In the genomic region with DNA sequence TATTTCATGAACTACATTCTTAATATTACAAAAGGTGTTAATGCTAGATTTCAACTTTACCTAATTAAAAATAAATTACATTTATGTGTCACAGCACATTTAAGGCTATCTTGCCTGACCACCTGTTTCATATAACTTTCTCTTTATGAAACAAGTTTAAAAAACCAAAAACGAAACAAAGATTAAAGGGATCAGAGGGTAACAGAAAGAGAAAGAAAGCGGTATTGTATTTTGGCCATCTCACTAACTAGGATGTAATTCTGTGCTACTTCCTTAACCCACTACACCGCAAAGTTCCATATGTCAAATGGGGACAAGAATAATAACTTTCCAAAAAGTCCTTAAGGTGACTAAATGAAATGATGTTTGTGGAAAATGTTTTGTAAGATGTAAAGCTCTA, we compare ENCODE assay signal across 27 cellular contexts. TPM values are rescaled to one million over a fixed set of nuclear protein-coding genes. Genes with fewer than 3 reads are reported as not detected.
A peak's percentile ranks its signal among the peaks of the same experiment; 100 is the strongest.
DNase-seq lines count a peak whose midpoint lies in the region; ATAC-seq and TF ChIP-seq lines count a peak whose summit lies in the region.
"Had no signal": no experiment of that assay in that cellular context is flagged by ENCODE, and none has a peak within 500 bp of the region (broad histone marks: within the 10 kb centered on the region; RNA-seq: fewer than 3 reads in every experiment).

No MANE protein-coding gene starts in this region.

- no peaks in the 10 kb centered on the region for H3K36me3 Mint-ChIP-seq in GM23338 (ENCODE audit: low read depth)
- H3K36me3 Mint-ChIP-seq: naive B cell had no signal

- no peak overlapping the region for H3K27ac Mint-ChIP-seq in GM23338
- H3K27ac Mint-ChIP-seq: naive B cell had no signal

- no peak for TF ChIP-seq POLR2A in GM18505 (IDR thresholded peaks at IDR 0.05; ENCODE audit: borderline replicate concordance, extremely low read depth, insufficient read depth, insufficient read length)

- no peak for DNase-seq in NCI-H510A (lab: John Stamatoyannopoulos, UW)
- DNase-seq in BE2C, result no peak
- DNase-seq in GM23338 (ENCODE audit: low spot score), result no peak
- DNase-seq in Right ventricle myocardium superior, result no peak
- DNase-seq: activated effector memory CD4-positive, alpha-beta T cell treated with anti-CD3 and anti-CD28 coated beads, Interleukin-2, amount 50 U/mL, for 16 hours; DMS79; left colon; mesenchymal stem cell; naive B cell; NCI-H1930; NCI-H345; occipital lobe; stimulated activated CD4-positive, alpha-beta T cell treated with anti-CD3 and anti-CD28 coated beads, Interleukin-4, amount 100 ng/mL, for 4 hours; stomach; transverse colon had no signal

- H3K36me3 ChIP-seq in BE2C (no peaks in the 10 kb centered on the region), GM23338 (ENCODE audit: insufficient read depth) (no peaks in the 10 kb centered on the region)
- H3K36me3 ChIP-seq: breast epithelium, right atrium auricular region, stomach, transverse colon had no signal

- no peak overlapping the region for H3K4me2 ChIP-seq in GM23338

- H3K27me3 ChIP-seq in BE2C (no peaks in the 10 kb centered on the region), GM23338 (ENCODE audit: insufficient read depth) (peaks cover 4% of the 10 kb centered on the region)
- H3K27me3 ChIP-seq: breast epithelium, right atrium auricular region, stomach, transverse colon had no signal

- no peaks in the 10 kb centered on the region for H4K20me1 ChIP-seq in GM23338 (replicated peaks; ENCODE audit: insufficient read depth)

- H3K4me1 Mint-ChIP-seq in GM23338, result no peaks in the 10 kb centered on the region

- no peaks in the 10 kb centered on the region for H3K9me3 Mint-ChIP-seq in GM23338

- intact Hi-C loops in Right ventricle myocardium superior (cut with DNase I), result no loop called here

- no peak overlapping the region for H2AFZ ChIP-seq in GM23338

- H3K79me2 ChIP-seq in GM23338 (replicated peaks; ENCODE audit: insufficient read depth), result no peaks in the 10 kb centered on the region

- no peaks in the 10 kb centered on the region for H3F3A ChIP-seq in GM23338 (replicated peaks; ENCODE audit: low read depth)

- TF ChIP-seq CTCF in BE2C (IDR thresholded peaks at IDR 0.05; ENCODE audit: low read depth, low read length) (no peak), GM23338 (conservative IDR thresholded peaks at IDR 0.05; ENCODE audit: low read depth in 2 of 2) (no peak)

- H3K4me1 ChIP-seq in BE2C (no peaks in the 10 kb centered on the region; the same call in 1 of the 2 replicates), GM23338 (ENCODE audit: insufficient read depth) (no peaks in the 10 kb centered on the region)
- H3K4me1 ChIP-seq: breast epithelium had no signal

- H3K9me3 ChIP-seq in BE2C, result no peaks in the 10 kb centered on the region
- H3K9me3 ChIP-seq: breast epithelium, right atrium auricular region, stomach, transverse colon had no signal

- peaks cover under 1% of the 10 kb centered on the region for H3K27me3 Mint-ChIP-seq in GM23338 (ENCODE audit: insufficient read depth, low read depth, poor library complexity)

- no peak overlapping the region for H3K4me3 Mint-ChIP-seq in GM23338
- H3K4me3 Mint-ChIP-seq: naive B cell had no signal

- no peak overlapping the region for H3K27ac ChIP-seq in GM23338 (ENCODE audit: low read depth)
- H3K27ac ChIP-seq: 22Rv1, breast epithelium, coronary artery, right atrium auricular region, stomach, transverse colon, VCaP had no signal

- no peaks in the 10 kb centered on the region for H3K9me2 ChIP-seq in GM23338 (ENCODE audit: insufficient read depth)

- no peak overlapping the region for H3K4me3 ChIP-seq in BE2C (ENCODE audit: low read depth, low read length)
- no peak overlapping the region for H3K4me3 ChIP-seq in GM23338
- H3K4me3 ChIP-seq: breast epithelium, coronary artery, K562, right atrium auricular region, stomach, transverse colon had no signal

- ATAC-seq in GM18505 (IDR thresholded peaks at IDR 0.05; ENCODE audit: unreplicated experiment), result peak; percentile 81
- peak; percentile 68 for ATAC-seq in GM19467 (IDR thresholded peaks at IDR 0.05; ENCODE audit: unreplicated experiment)
- ATAC-seq in HG02885 (IDR thresholded peaks at IDR 0.05; ENCODE audit: poor library complexity, unreplicated experiment), result peak; percentile 65
- ATAC-seq in HG03442 (IDR thresholded peaks at IDR 0.05; ENCODE audit: unreplicated experiment), result peak; percentile 78
- no peak for ATAC-seq in GM23338
- ATAC-seq in Right ventricle myocardium superior (ENCODE audit: poor library complexity), result no peak
- ATAC-seq: K562, left colon, Panc1 had no signal

TF ChIP-seq in GM23338, 12 proteins besides CTCF, POLR2A, EP300 and RAD21 (continues in another document):
- no peak for TF ChIP-seq STAT1 (IDR thresholded peaks at IDR 0.05; ENCODE audit: unreplicated experiment)
- TF ChIP-seq EZH2phosphoT487 (IDR thresholded peaks at IDR 0.05; ENCODE audit: unreplicated experiment), result no peak
- TF ChIP-seq EZH2 (IDR thresholded peaks at IDR 0.05; ENCODE audit: low read depth, unreplicated experiment), result no peak
- TF ChIP-seq POLR2AphosphoS5 (IDR thresholded peaks at IDR 0.05; ENCODE audit: low read depth), result no peak
- no peak for TF ChIP-seq CREB1 (CRISPR knock-in tag; IDR thresholded peaks at IDR 0.05; ENCODE audit: low read depth)
- no peak for TF ChIP-seq ZNF114 (CRISPR knock-in tag; IDR thresholded peaks at IDR 0.05)
- TF ChIP-seq, protein P1, sequence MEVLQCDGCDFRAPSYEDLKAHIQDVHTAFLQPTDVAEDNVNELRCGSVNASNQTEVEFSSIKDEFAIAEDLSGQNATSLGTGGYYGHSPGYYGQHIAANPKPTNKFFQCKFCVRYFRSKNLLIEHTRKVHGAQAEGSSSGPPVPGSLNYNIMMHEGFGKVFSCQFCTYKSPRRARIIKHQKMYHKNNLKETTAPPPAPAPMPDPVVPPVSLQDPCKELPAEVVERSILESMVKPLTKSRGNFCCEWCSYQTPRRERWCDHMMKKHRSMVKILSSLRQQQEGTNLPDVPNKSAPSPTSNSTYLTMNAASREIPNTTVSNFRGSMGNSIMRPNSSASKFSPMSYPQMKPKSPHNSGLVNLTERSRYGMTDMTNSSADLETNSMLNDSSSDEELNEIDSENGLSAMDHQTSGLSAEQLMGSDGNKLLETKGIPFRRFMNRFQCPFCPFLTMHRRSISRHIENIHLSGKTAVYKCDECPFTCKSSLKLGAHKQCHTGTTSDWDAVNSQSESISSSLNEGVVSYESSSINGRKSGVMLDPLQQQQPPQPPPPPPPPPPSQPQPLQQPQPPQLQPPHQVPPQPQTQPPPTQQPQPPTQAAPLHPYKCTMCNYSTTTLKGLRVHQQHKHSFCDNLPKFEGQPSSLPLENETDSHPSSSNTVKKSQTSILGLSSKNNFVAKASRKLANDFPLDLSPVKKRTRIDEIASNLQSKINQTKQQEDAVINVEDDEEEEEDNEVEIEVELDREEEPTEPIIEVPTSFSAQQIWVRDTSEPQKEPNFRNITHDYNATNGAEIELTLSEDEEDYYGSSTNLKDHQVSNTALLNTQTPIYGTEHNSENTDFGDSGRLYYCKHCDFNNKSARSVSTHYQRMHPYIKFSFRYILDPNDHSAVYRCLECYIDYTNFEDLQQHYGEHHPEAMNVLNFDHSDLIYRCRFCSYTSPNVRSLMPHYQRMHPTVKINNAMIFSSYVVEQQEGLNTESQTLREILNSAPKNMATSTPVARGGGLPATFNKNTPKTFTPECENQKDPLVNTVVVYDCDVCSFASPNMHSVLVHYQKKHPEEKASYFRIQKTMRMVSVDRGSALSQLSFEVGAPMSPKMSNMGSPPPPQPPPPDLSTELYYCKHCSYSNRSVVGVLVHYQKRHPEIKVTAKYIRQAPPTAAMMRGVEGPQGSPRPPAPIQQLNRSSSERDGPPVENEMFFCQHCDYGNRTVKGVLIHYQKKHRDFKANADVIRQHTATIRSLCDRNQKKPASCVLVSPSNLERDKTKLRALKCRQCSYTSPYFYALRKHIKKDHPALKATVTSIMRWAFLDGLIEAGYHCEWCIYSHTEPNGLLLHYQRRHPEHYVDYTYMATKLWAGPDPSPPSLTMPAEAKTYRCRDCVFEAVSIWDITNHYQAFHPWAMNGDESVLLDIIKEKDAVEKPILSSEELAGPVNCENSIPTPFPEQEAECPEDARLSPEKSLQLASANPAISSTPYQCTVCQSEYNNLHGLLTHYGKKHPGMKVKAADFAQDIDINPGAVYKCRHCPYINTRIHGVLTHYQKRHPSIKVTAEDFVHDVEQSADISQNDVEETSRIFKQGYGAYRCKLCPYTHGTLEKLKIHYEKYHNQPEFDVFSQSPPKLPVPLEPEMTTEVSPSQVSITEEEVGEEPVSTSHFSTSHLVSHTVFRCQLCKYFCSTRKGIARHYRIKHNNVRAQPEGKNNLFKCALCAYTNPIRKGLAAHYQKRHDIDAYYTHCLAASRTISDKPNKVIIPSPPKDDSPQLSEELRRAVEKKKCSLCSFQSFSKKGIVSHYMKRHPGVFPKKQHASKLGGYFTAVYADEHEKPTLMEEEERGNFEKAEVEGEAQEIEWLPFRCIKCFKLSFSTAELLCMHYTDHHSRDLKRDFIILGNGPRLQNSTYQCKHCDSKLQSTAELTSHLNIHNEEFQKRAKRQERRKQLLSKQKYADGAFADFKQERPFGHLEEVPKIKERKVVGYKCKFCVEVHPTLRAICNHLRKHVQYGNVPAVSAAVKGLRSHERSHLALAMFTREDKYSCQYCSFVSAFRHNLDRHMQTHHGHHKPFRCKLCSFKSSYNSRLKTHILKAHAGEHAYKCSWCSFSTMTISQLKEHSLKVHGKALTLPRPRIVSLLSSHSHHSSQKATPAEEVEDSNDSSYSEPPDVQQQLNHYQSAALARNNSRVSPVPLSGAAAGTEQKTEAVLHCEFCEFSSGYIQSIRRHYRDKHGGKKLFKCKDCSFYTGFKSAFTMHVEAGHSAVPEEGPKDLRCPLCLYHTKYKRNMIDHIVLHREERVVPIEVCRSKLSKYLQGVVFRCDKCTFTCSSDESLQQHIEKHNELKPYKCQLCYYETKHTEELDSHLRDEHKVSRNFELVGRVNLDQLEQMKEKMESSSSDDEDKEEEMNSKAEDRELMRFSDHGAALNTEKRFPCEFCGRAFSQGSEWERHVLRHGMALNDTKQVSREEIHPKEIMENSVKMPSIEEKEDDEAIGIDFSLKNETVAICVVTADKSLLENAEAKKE (CRISPR knock-in tag; IDR thresholded peaks at IDR 0.05), result no peak
- TF ChIP-seq ZNF331 (CRISPR knock-in tag; IDR thresholded peaks at IDR 0.05; ENCODE audit: low read depth), result no peak
- no peak for TF ChIP-seq NANOG (IDR thresholded peaks at IDR 0.05; ENCODE audit: borderline replicate concordance)
- no peak for TF ChIP-seq JUNB (IDR thresholded peaks at IDR 0.05; ENCODE audit: unreplicated experiment)

RNA-seq across cellular contexts. Expression of a gene that starts 6.3 kb away (rescaled TPM):
- 3.6 TPM for polyA plus RNA-seq in BE2C (2012; ENCODE audit: insufficient read depth, insufficient read length, low read depth)
- 13.2 and 24.8 TPM in 2 replicates for total RNA-seq in GM23338 (2014; rRNA removed; shearing (Covaris generic))
- 4.6 and 4.8 TPM in 2 replicates for polyA plus RNA-seq in GM23338 (2016; fragmentation: Nextera tagmentation; extraction: Ambion mirVana)
- total RNA-seq in Right ventricle myocardium superior, result 13.0 TPM
- total RNA-seq: T-helper 2 cell treated with Interferon-gamma antibody and Interleukin-4, amounts not matched to agents 100 ng/mL and 5 ng/mL, for 36 hours had no signal

Comparison
In these comparisons a context has a peak if more than half of its experiments do, and no peak if none do; other contexts are left out.
1. ATAC-seq: peak in GM18505 (single experiment), GM19467 (single experiment), HG02885 (single experiment) and HG03442 (single experiment); none in GM23338 (single experiment) and Right ventricle myocardium superior (single experiment).